Comparison of ENCODE assay signal across 1 cellular context in genomic region chr7:30771859-30772429, GRCh38.
TF ChIP-seq lines count a peak whose summit lies in the region.

No MANE protein-coding gene starts in this region.

TF ChIP-seq in GM23338, 12 proteins besides CTCF, POLR2A, EP300 and RAD21 (continued from another document):
- TF ChIP-seq ZNF114 (CRISPR knock-in tag; IDR thresholded peaks at IDR 0.05) (no peak), ETS1 (IDR thresholded peaks at IDR 0.05) (no peak), STAT1 (IDR thresholded peaks at IDR 0.05; ENCODE audit: unreplicated experiment) (no peak)
